ENCODE assay signal across 23 cellular contexts in the genomic region with DNA sequence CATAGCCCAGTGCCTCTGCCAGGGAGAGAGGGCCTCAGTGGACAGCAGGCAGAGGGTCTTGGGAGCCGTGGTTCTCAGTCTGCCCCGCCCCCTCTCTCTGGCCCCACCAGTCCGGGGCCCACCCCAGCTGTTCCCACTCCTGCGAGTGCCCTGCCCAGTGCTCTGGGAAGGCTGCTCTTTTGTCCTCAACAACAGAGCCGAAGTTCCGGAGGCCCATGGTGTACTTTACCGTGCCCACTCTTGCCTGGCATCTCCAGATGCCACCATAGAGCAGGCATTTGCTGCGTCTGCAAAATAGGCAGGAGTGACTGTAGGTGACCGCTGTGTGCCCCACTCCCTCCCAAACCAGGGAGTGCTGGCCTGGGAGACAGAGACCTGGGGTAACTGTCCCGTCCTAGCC.
"Had no signal": no experiment of that assay in that cellular context is flagged by ENCODE, and none has a peak within 500 bp of the region (broad histone marks: within the 10 kb centered on the region; RNA-seq: fewer than 3 reads in every experiment).

No MANE protein-coding gene starts in this region.

- DNase-seq: caudate nucleus; colonic mucosa; effector CD8-positive, alpha-beta T cell; foreskin keratinocyte; hippocampal formation; kidney glomerular epithelial cell; mesendoderm; midbrain; nephron progenitor cell; occipital lobe; sigmoid colon; stimulated activated naive B cell treated with anti-CD40 and anti-IgM and Interleukin-4, amounts not matched to agents 10 μg/mL and 1 μg/mL and 100 μg/mL, for 72 hours; transverse colon; upper lobe of right lung; uterus had no signal

- ATAC-seq: foreskin keratinocyte; gastroesophageal sphincter; heart left ventricle; naive thymus-derived CD8-positive, alpha-beta T cell; pancreas; stimulated activated naive B cell treated with anti-CD40 and anti-IgM and Interleukin-4, amounts not matched to agents 10 μg/mL and 1 μg/mL and 100 μg/mL, for 72 hours; upper lobe of right lung had no signal

- H3K4me1 ChIP-seq: colonic mucosa, foreskin keratinocyte, heart left ventricle, pancreas, sigmoid colon, transverse colon, upper lobe of right lung, uterus had no signal

- H3K4me3 ChIP-seq: colonic mucosa, esophagus muscularis mucosa, gastroesophageal sphincter, heart left ventricle, pancreas, sigmoid colon, thoracic aorta, transverse colon, upper lobe of right lung, uterus had no signal

- H3K9me3 ChIP-seq: colonic mucosa, esophagus muscularis mucosa, gastroesophageal sphincter, heart left ventricle, pancreas, sigmoid colon, thoracic aorta, transverse colon, upper lobe of right lung, uterus had no signal

- H3K36me3 ChIP-seq: colonic mucosa, esophagus muscularis mucosa, gastroesophageal sphincter, heart left ventricle, pancreas, sigmoid colon, thoracic aorta, transverse colon, upper lobe of right lung, uterus had no signal

- FAIRE-seq: endothelial cell of umbilical vein, islet of Langerhans, pancreas had no signal

- H3K27me3 ChIP-seq: colonic mucosa, pancreas, upper lobe of right lung, uterus had no signal

- H3K27ac ChIP-seq: colonic mucosa, esophagus muscularis mucosa, foreskin keratinocyte, gastroesophageal sphincter, heart left ventricle, pancreas, sigmoid colon, thoracic aorta, transverse colon, upper lobe of right lung, uterus had no signal
